1 cellular context compared by ENCODE assay signal in the genomic region with DNA sequence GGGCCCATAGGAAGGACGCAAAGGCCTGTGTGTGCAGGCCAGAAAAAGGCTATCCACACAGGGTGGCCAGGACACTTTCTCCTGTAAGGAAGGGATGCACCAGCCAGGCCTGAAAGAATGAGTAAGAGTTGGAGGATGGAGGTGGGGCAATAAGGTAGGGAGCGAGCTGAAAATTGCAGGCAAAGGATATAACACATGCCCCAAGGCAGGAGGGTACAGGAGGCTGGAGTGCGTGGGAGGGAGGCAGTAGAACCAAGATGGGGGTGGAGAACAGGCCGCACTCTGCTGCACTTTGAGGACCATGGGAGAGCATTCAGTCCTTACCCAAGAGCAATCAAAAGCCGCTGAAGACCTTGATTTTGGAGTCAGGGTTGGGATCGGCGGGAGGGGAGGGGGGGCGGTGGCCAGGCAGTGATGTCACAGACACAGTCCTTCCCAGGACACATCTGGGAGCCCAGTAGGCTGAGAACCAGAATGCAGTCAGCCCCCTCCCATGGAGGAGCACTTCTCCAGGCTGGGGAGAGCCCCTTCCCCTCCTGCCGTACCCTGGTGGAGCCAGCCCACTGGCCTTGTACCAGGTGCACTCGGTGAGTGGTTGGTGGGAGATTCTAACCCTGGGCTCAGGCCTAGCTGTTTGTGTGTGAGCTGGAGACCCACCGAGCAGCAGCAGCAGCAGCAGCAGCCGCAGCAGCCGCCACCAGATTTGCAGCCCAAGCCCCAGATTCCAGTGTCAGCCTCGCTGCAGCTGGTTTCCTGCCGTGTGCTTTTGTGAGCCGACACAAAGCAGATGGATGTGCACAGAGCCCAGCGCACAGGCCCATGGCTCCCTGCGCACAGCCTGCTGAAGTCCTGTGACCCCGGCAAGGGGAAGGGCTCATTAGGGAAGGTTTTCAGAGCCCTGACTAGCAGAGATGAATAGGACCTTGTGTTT.
TF ChIP-seq lines count a peak whose summit lies in the region.

No MANE protein-coding gene starts in this region.

TF ChIP-seq in A549, 52 proteins besides CTCF, POLR2A, EP300 and RAD21 (continued from another document):
- TF ChIP-seq, protein P1, sequence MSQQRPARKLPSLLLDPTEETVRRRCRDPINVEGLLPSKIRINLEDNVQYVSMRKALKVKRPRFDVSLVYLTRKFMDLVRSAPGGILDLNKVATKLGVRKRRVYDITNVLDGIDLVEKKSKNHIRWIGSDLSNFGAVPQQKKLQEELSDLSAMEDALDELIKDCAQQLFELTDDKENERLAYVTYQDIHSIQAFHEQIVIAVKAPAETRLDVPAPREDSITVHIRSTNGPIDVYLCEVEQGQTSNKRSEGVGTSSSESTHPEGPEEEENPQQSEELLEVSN (IDR thresholded peaks at IDR 0.05; ENCODE audit: borderline replicate concordance, low read depth), result no peak
- no peak for TF ChIP-seq RFX5 (IDR thresholded peaks at IDR 0.05)
- no peak for TF ChIP-seq RCOR1 (IDR thresholded peaks at IDR 0.05; ENCODE audit: low read depth, low read length)
- peak in 1 of 2 experiments; percentile 49; a peak in 2 of 4 replicates for TF ChIP-seq CEBPB (IDR thresholded peaks at IDR 0.05)
- TF ChIP-seq RARB (CRISPR knock-in tag; IDR thresholded peaks at IDR 0.05), result 0 out of 2 replicates have a peak, but pooled peaks have one; percentile 33
- TF ChIP-seq RNF2 (IDR thresholded peaks at IDR 0.05; ENCODE audit: borderline replicate concordance, low read depth), result no peak
- TF ChIP-seq CHD4 (IDR thresholded peaks at IDR 0.05; ENCODE audit: borderline replicate concordance), result no peak
- TF ChIP-seq FOXS1 (CRISPR knock-in tag; IDR thresholded peaks at IDR 0.05), result no peak
- TF ChIP-seq KDM1A (IDR thresholded peaks at IDR 0.05; ENCODE audit: low read depth), result no peak
- TF ChIP-seq, protein P2, sequence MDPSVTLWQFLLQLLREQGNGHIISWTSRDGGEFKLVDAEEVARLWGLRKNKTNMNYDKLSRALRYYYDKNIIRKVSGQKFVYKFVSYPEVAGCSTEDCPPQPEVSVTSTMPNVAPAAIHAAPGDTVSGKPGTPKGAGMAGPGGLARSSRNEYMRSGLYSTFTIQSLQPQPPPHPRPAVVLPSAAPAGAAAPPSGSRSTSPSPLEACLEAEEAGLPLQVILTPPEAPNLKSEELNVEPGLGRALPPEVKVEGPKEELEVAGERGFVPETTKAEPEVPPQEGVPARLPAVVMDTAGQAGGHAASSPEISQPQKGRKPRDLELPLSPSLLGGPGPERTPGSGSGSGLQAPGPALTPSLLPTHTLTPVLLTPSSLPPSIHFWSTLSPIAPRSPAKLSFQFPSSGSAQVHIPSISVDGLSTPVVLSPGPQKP (IDR thresholded peaks at IDR 0.05; ENCODE audit: low read depth, low read length), result no peak
- TF ChIP-seq ESRRA (IDR thresholded peaks at IDR 0.05; ENCODE audit: borderline replicate concordance, low read length), result no peak
- no peak for TF ChIP-seq CBX2 (IDR thresholded peaks at IDR 0.05; ENCODE audit: borderline replicate concordance, low read depth)
- TF ChIP-seq PHF8 (IDR thresholded peaks at IDR 0.05; ENCODE audit: borderline replicate concordance, low read depth), result no peak
- no peak for TF ChIP-seq HDAC2 (IDR thresholded peaks at IDR 0.05)
- TF ChIP-seq, protein P3, sequence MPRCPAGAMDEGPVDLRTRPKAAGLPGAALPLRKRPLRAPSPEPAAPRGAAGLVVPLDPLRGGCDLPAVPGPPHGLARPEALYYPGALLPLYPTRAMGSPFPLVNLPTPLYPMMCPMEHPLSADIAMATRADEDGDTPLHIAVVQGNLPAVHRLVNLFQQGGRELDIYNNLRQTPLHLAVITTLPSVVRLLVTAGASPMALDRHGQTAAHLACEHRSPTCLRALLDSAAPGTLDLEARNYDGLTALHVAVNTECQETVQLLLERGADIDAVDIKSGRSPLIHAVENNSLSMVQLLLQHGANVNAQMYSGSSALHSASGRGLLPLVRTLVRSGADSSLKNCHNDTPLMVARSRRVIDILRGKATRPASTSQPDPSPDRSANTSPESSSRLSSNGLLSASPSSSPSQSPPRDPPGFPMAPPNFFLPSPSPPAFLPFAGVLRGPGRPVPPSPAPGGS (IDR thresholded peaks at IDR 0.05), result no peak
- TF ChIP-seq, protein P4, sequence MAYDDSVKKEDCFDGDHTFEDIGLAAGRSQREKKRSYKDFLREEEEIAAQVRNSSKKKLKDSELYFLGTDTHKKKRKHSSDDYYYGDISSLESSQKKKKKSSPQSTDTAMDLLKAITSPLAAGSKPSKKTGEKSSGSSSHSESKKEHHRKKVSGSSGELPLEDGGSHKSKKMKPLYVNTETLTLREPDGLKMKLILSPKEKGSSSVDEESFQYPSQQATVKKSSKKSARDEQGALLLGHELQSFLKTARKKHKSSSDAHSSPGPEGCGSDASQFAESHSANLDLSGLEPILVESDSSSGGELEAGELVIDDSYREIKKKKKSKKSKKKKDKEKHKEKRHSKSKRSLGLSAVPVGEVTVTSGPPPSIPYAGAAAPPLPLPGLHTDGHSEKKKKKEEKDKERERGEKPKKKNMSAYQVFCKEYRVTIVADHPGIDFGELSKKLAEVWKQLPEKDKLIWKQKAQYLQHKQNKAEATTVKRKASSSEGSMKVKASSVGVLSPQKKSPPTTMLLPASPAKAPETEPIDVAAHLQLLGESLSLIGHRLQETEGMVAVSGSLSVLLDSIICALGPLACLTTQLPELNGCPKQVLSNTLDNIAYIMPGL (CRISPR knock-in tag; IDR thresholded peaks at IDR 0.05; ENCODE audit: borderline replicate concordance), result no peak
- TF ChIP-seq, protein P5, sequence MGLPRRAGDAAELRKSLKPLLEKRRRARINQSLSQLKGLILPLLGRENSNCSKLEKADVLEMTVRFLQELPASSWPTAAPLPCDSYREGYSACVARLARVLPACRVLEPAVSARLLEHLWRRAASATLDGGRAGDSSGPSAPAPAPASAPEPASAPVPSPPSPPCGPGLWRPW (IDR thresholded peaks at IDR 0.05), result no peak
- TF ChIP-seq, protein P6, sequence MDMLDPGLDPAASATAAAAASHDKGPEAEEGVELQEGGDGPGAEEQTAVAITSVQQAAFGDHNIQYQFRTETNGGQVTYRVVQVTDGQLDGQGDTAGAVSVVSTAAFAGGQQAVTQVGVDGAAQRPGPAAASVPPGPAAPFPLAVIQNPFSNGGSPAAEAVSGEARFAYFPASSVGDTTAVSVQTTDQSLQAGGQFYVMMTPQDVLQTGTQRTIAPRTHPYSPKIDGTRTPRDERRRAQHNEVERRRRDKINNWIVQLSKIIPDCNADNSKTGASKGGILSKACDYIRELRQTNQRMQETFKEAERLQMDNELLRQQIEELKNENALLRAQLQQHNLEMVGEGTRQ (IDR thresholded peaks at IDR 0.05), result no peak
- no peak for TF ChIP-seq MAZ (IDR thresholded peaks at IDR 0.05; ENCODE audit: borderline replicate concordance, low read depth, low read length)
- no peak for TF ChIP-seq ZC3H11A (IDR thresholded peaks at IDR 0.05)
- no peak for TF ChIP-seq GATA3 (IDR thresholded peaks at IDR 0.05; ENCODE audit: borderline replicate concordance)
- TF ChIP-seq HOXB13 (CRISPR knock-in tag; IDR thresholded peaks at IDR 0.05; ENCODE audit: low read depth), result no peak
- TF ChIP-seq SREBF2 (IDR thresholded peaks at IDR 0.05), result no peak
- no peak for TF ChIP-seq HOXB5 (CRISPR knock-in tag; IDR thresholded peaks at IDR 0.05)
- no peak for TF ChIP-seq EHF (CRISPR knock-in tag; IDR thresholded peaks at IDR 0.05)
- TF ChIP-seq CBX8 (IDR thresholded peaks at IDR 0.05), result no peak
- peak in 1 of 2 experiments; percentile 10; a peak in 1 of 5 replicates for TF ChIP-seq JUN (IDR thresholded peaks at IDR 0.05)
- TF ChIP-seq, protein P7, sequence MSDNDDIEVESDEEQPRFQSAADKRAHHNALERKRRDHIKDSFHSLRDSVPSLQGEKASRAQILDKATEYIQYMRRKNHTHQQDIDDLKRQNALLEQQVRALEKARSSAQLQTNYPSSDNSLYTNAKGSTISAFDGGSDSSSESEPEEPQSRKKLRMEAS (IDR thresholded peaks at IDR 0.05), result no peak; the same call in 1 of the 2 replicates
- peak; percentile 11; the same call in 1 of the 2 replicates for TF ChIP-seq HOXA7 (CRISPR knock-in tag; IDR thresholded peaks at IDR 0.05)
- TF ChIP-seq, protein P8, sequence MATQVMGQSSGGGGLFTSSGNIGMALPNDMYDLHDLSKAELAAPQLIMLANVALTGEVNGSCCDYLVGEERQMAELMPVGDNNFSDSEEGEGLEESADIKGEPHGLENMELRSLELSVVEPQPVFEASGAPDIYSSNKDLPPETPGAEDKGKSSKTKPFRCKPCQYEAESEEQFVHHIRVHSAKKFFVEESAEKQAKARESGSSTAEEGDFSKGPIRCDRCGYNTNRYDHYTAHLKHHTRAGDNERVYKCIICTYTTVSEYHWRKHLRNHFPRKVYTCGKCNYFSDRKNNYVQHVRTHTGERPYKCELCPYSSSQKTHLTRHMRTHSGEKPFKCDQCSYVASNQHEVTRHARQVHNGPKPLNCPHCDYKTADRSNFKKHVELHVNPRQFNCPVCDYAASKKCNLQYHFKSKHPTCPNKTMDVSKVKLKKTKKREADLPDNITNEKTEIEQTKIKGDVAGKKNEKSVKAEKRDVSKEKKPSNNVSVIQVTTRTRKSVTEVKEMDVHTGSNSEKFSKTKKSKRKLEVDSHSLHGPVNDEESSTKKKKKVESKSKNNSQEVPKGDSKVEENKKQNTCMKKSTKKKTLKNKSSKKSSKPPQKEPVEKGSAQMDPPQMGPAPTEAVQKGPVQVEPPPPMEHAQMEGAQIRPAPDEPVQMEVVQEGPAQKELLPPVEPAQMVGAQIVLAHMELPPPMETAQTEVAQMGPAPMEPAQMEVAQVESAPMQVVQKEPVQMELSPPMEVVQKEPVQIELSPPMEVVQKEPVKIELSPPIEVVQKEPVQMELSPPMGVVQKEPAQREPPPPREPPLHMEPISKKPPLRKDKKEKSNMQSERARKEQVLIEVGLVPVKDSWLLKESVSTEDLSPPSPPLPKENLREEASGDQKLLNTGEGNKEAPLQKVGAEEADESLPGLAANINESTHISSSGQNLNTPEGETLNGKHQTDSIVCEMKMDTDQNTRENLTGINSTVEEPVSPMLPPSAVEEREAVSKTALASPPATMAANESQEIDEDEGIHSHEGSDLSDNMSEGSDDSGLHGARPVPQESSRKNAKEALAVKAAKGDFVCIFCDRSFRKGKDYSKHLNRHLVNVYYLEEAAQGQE (IDR thresholded peaks at IDR 0.05), result no peak
